8 cellular contexts compared by ENCODE assay signal in genomic region chr2:140855471-140855870, GRCh38.
"Had no signal": no experiment of that assay in that cellular context is flagged by ENCODE, and none has a peak within 500 bp of the region (broad histone marks: within the 10 kb centered on the region; RNA-seq: fewer than 3 reads in every experiment).

No MANE protein-coding gene starts in this region.

- H3K36me3 ChIP-seq: HAP-1 had no signal

- H2AFZ ChIP-seq: GM23248 had no signal

- ATAC-seq: HCT116, K562 had no signal

- H3K27ac ChIP-seq: GM23248 had no signal

- H3K9me3 ChIP-seq: HAP-1 had no signal

- H3K4me3 ChIP-seq: GM23248, HAP-1, K562 had no signal

- H3K9ac ChIP-seq: GM23248 had no signal

- DNase-seq: GM23248, GOT3, H7, IMR-90, KG1 had no signal
